Comparison of ENCODE assay signal across 11 cellular contexts in the genomic region with DNA sequence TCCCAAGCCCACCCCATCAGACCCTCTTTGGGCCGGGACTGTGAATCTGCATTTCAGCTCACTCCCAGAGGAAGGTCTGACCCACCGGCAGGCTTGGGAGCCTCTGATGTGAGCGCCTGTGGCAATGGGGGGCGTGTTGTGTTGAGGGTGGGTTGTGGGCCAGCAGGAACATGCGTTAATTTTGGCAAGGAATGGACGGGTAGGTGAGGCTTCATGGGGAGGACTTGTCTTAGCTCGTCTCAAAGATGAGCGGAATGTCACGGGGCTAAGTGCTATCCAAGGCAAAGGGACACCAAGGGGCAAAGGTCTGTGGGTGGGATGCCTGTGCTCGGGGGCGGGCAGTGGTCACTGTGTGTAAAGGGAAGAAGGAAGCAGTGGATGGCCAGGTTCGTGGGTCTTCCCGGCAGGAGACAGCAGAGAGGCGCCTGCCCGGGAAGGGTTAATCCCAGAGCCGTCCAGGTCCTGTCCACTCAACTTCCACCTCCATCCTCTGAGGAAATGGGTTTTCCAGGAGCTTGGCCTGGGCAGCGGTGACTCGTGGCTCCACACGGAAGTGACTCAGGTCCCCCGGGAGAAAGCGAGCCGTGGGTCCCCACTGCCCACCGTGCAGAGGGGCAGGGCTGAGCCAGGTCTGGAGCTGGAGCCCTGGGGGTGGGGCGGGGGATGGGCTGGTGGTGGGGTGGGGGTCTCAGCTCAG. TPM values are rescaled to one million over a fixed set of nuclear protein-coding genes. Genes with fewer than 3 reads are reported as not detected.
DNase-seq lines count a peak whose midpoint lies in the region; ATAC-seq, FAIRE-seq and TF ChIP-seq lines count a peak whose summit lies in the region.
"Had no signal": no experiment of that assay in that cellular context is flagged by ENCODE, and none has a peak within 500 bp of the region (broad histone marks: within the 10 kb centered on the region; RNA-seq: fewer than 3 reads in every experiment).

No MANE protein-coding gene starts in this region.

- no peaks in the 10 kb centered on the region for H4K20me1 ChIP-seq in BLaER1 treated with 17β-estradiol and CSF1 and Interleukin-3, amounts not matched to agents 10 nM and 100 nM

- peak; percentile 70 for DNase-seq in RCC 7860 (ENCODE audit: low spot score)
- peak; percentile 72 for DNase-seq in fibroblast of the aortic adventitia (ENCODE audit: low read depth)
- DNase-seq in glutamatergic neuron, result no peak
- no peak for DNase-seq in SKM-1 (lab: John Stamatoyannopoulos, UW; ENCODE audit: unreplicated experiment)
- DNase-seq: hypothalamus, NCI-H510A, occipital lobe had no signal

- TF ChIP-seq CTCF in fibroblast of the aortic adventitia (IDR thresholded peaks at IDR 0.05; ENCODE audit: insufficient read depth, low read length), result no peak
- TF ChIP-seq CTCF in parathyroid adenoma (IDR thresholded peaks at IDR 0.05), result no peak
- no peak for TF ChIP-seq CTCF in glutamatergic neuron (IDR thresholded peaks at IDR 0.05; ENCODE audit: partially characterized antibody, unreplicated experiment)

- H3K36me3 ChIP-seq in BLaER1 treated with 17β-estradiol and CSF1 and Interleukin-3, amounts not matched to agents 10 nM and 100 nM, result peaks cover 0 to 12% (median 0%) of the 10 kb centered on the region in 11 experiments; a peak in 2 of 22 replicates
- H3K36me3 ChIP-seq in parathyroid adenoma (ENCODE audit: control insufficient read depth, insufficient read depth, low read length), result no peaks in the 10 kb centered on the region

- H2AFZ ChIP-seq in parathyroid adenoma, result no peak overlapping the region

- H3K27ac ChIP-seq in BLaER1 treated with 17β-estradiol and CSF1 and Interleukin-3, amounts not matched to agents 10 nM and 100 nM, result peak overlapping the region in 9 of 11 experiments; percentile 38 to 91 (median 85); a peak in 17 of 22 replicates
- peak overlapping the region; percentile 50 for H3K27ac ChIP-seq in parathyroid adenoma

- peak overlapping the region in 8 of 11 experiments; percentile 6 to 68 (median 54); a peak in 15 of 22 replicates for H3K9ac ChIP-seq in BLaER1 treated with 17β-estradiol and CSF1 and Interleukin-3, amounts not matched to agents 10 nM and 100 nM
- H3K9ac ChIP-seq in parathyroid adenoma, result no peak overlapping the region

- no peaks in the 10 kb centered on the region for H3K27me3 ChIP-seq in BLaER1 treated with 17β-estradiol and CSF1 and Interleukin-3, amounts not matched to agents 10 nM and 100 nM
- H3K27me3 ChIP-seq in parathyroid adenoma (ENCODE audit: control insufficient read depth, insufficient read depth, low read length), result no peaks in the 10 kb centered on the region

- peaks cover 12% of the 10 kb centered on the region for H3K9me3 Mint-ChIP-seq in glutamatergic neuron (ENCODE audit: unreplicated experiment)

- H3K4me1 ChIP-seq in BLaER1 treated with 17β-estradiol and CSF1 and Interleukin-3, amounts not matched to agents 10 nM and 100 nM, result peaks cover 87 to 100% (median 94%) of the 10 kb centered on the region in 10 experiments
- peaks cover 5% of the 10 kb centered on the region for H3K4me1 ChIP-seq in parathyroid adenoma

- peaks cover 8% of the 10 kb centered on the region for H3K79me2 ChIP-seq in parathyroid adenoma

- no peak overlapping the region for H3K27ac Mint-ChIP-seq in glutamatergic neuron (ENCODE audit: unreplicated experiment)

- no peaks in the 10 kb centered on the region for H3K9me3 ChIP-seq in BLaER1 treated with 17β-estradiol and CSF1 and Interleukin-3, amounts not matched to agents 10 nM and 100 nM (replicated peaks in 1 of 11)
- H3K9me3 ChIP-seq in parathyroid adenoma (ENCODE audit: control insufficient read depth, low read length), result no peaks in the 10 kb centered on the region

- peaks cover 11% of the 10 kb centered on the region for H3K4me1 Mint-ChIP-seq in glutamatergic neuron (ENCODE audit: low read depth, unreplicated experiment)

- FAIRE-seq in RCC 7860 (lab: Jason Lieb, UNC), result no peak

- H3K4me3 ChIP-seq in BLaER1 treated with 17β-estradiol and CSF1 and Interleukin-3, amounts not matched to agents 10 nM and 100 nM, result no peak overlapping the region
- H3K4me3 ChIP-seq in fibroblast of the aortic adventitia (ENCODE audit: low read depth, low read length), result no peak overlapping the region
- no peak overlapping the region for H3K4me3 ChIP-seq in parathyroid adenoma (ENCODE audit: low read depth, low read length)

- peak overlapping the region; percentile 53 to 94 (median 81) for H3K4me2 ChIP-seq in BLaER1 treated with 17β-estradiol and CSF1 and Interleukin-3, amounts not matched to agents 10 nM and 100 nM
- H3K4me2 ChIP-seq in parathyroid adenoma (ENCODE audit: low read length), result no peak overlapping the region

- no peak overlapping the region for H3K4me3 Mint-ChIP-seq in glutamatergic neuron (ENCODE audit: unreplicated experiment)

- no peaks in the 10 kb centered on the region for H3K36me3 Mint-ChIP-seq in glutamatergic neuron (ENCODE audit: unreplicated experiment)

- ATAC-seq in GM21528 (IDR thresholded peaks at IDR 0.05; ENCODE audit: low FRiP score, unreplicated experiment) (no peak), GM21576 (IDR thresholded peaks at IDR 0.05; ENCODE audit: unreplicated experiment) (no peak)

- peaks cover 3% of the 10 kb centered on the region for H3K27me3 Mint-ChIP-seq in glutamatergic neuron (ENCODE audit: unreplicated experiment)

RNA-seq across cellular contexts. Expression of a gene that starts 17.4 kb away (rescaled TPM):
- total RNA-seq in fibroblast of the aortic adventitia (ENCODE audit: low replicate concordance), result 1.6 and 9.8 TPM in 2 replicates
- 116 TPM for total RNA-seq in glutamatergic neuron (ENCODE audit: unreplicated experiment)

RNA-seq across cellular contexts. Expression of a gene that starts 22.3 kb away (rescaled TPM):
- total RNA-seq in fibroblast of the aortic adventitia (ENCODE audit: low replicate concordance), result not detected in 2 replicates
- not detected for total RNA-seq in glutamatergic neuron (ENCODE audit: unreplicated experiment)

RNA-seq across cellular contexts. Expression of a gene that starts 48.8 kb away (rescaled TPM):
- total RNA-seq in fibroblast of the aortic adventitia (ENCODE audit: low replicate concordance) (0.09 TPM in 1 of 2 replicates, not detected in the other), glutamatergic neuron (ENCODE audit: unreplicated experiment) (not detected)

Comparison
In these comparisons a context has a peak if more than half of its experiments do, and no peak if none do; other contexts are left out.
1. DNase-seq: peak in RCC 7860 (single experiment) and fibroblast of the aortic adventitia (single experiment); none in glutamatergic neuron (single experiment) and SKM-1 (single experiment).
2. RNA of a gene that starts 17.4 kb away (total RNA-seq): 116 TPM in glutamatergic neuron (single experiment); 1.6 to 9.8 TPM in fibroblast of the aortic adventitia; every median in the first group is over 10 times any median in the second.